20 cellular contexts compared by ENCODE assay signal in the genomic region with DNA sequence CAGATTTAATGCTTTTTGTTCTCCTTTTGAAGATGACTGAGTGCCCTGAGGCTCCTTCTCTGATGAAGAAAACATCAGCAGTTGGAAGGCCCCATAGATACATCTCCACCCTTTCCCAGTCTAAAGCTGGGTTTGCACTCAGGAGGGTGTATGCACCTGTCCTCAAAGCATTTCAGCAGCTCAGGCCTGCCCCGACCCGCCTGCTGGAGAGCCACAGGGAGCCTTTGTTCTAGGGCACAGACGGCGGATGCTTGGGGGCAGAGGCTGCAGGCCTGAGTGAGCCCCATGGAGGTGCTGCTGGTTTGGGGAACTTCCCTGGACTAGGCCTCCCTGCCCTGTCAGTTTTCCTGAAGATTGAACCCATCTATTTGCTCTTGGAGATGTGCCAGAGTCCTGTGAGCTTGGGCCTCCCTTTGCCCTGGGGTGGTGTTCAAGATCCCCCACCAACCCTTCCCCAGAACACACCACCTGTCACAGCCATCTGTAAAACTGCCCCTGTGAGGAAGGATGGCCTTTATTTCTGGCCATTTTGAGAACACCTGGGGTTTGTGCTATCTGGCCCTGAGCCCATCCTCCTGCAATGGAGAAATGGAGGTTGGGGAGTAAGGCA.
DNase-seq lines count a peak whose midpoint lies in the region; ATAC-seq and TF ChIP-seq lines count a peak whose summit lies in the region.
"Had no signal": no experiment of that assay in that cellular context is flagged by ENCODE, and none has a peak within 500 bp of the region (broad histone marks: within the 10 kb centered on the region; RNA-seq: fewer than 3 reads in every experiment).

No MANE protein-coding gene starts in this region.

- H3F3A ChIP-seq in neural progenitor cell (ENCODE audit: low read depth): peaks cover 21% of the 10 kb centered on the region

- peak overlapping the region; percentile 42 for H3K4me2 ChIP-seq in neural progenitor cell

- H3K9ac ChIP-seq in NT2/D1 (ENCODE audit: insufficient read length, low read depth) (no peak overlapping the region), neural progenitor cell (no peak overlapping the region)
- H3K9ac ChIP-seq: parathyroid adenoma had no signal

- peaks cover 2% of the 10 kb centered on the region for H3K27me3 Mint-ChIP-seq in neural progenitor cell (ENCODE audit: insufficient read depth, low read depth)
- no peaks in the 10 kb centered on the region for H3K27me3 Mint-ChIP-seq in stimulated activated memory B cell treated with anti-CD40 and anti-IgM and Interleukin-4, amounts not matched to agents 10 μg/mL and 1 μg/mL and 100 μg/mL, for 72 hours
- H3K27me3 Mint-ChIP-seq: central memory CD8-positive, alpha-beta T cell; stimulated activated naive CD8-positive, alpha-beta T cell treated with anti-CD3 and anti-CD28 coated beads, Interleukin-15, Interleukin-2, amounts not matched to agents 100 ng/mL and 50 ng/mL, for 24 hours had no signal

- no peak overlapping the region for H2AFZ ChIP-seq in neural progenitor cell (replicated peaks)
- H2AFZ ChIP-seq: parathyroid adenoma had no signal

- H3K27me3 ChIP-seq in NT2/D1 (ENCODE audit: insufficient read depth, insufficient read length) (no peaks in the 10 kb centered on the region), neural progenitor cell (no peaks in the 10 kb centered on the region)
- H3K27me3 ChIP-seq: upper lobe of right lung had no signal

- H4K20me1 ChIP-seq in neural progenitor cell (ENCODE audit: low read depth): peaks cover 14% of the 10 kb centered on the region

- DNase-seq in DMS53 (lab: John Stamatoyannopoulos, UW): peak; percentile 12
- DNase-seq in DMS53 treated with DMSO at 0.1 percent for 48 hours (lab: John Stamatoyannopoulos, UW; ENCODE audit: unreplicated experiment): no peak
- DNase-seq in NCI-H2107 treated with DMSO at 0.1 percent for 48 hours (lab: John Stamatoyannopoulos, UW; ENCODE audit: unreplicated experiment): peak; percentile 80
- DNase-seq in NT2/D1 (ENCODE audit: low read depth, low spot score): peak; percentile 9
- DNase-seq in neural progenitor cell (ENCODE audit: low spot score): peak; percentile 57
- no peak for DNase-seq in pons (ENCODE audit: low spot score)
- DNase-seq: 8988T; activated CD8-positive, alpha-beta memory T cell treated with anti-CD3 and anti-CD28 coated beads, Interleukin-2, amount 10 ng/mL, durations not matched to agents 7 days and 5 days; activated effector memory CD4-positive, alpha-beta T cell treated with Interleukin-2 at 50 U/mL for 16 hours; amniotic stem cell; foreskin melanocyte; left ventricle myocardium inferior; PC-3; T-helper 9 cell; upper lobe of right lung had no signal

- no peak for TF ChIP-seq CTCF in neural progenitor cell (IDR thresholded peaks at IDR 0.05)

- no peak overlapping the region for H3K27ac ChIP-seq in neural progenitor cell
- H3K27ac ChIP-seq: left ventricle myocardium inferior, parathyroid adenoma, upper lobe of right lung had no signal

- H3K27ac Mint-ChIP-seq in neural progenitor cell: no peak overlapping the region
- H3K27ac Mint-ChIP-seq in stimulated activated memory B cell treated with anti-CD40 and anti-IgM and Interleukin-4, amounts not matched to agents 10 μg/mL and 1 μg/mL and 100 μg/mL, for 72 hours: no peak overlapping the region
- H3K27ac Mint-ChIP-seq: activated CD8-positive, alpha-beta memory T cell treated with anti-CD3 and anti-CD28 coated beads, Interleukin-2, amount 10 ng/mL, durations not matched to agents 7 days and 5 days; stimulated activated naive CD8-positive, alpha-beta T cell treated with anti-CD3 and anti-CD28 coated beads, Interleukin-15, Interleukin-2, amounts not matched to agents 100 ng/mL and 50 ng/mL, for 24 hours had no signal

- H3K4me1 Mint-ChIP-seq in neural progenitor cell: peaks cover 27% of the 10 kb centered on the region
- no peaks in the 10 kb centered on the region for H3K4me1 Mint-ChIP-seq in stimulated activated memory B cell treated with anti-CD40 and anti-IgM and Interleukin-4, amounts not matched to agents 10 μg/mL and 1 μg/mL and 100 μg/mL, for 72 hours
- H3K4me1 Mint-ChIP-seq: activated CD8-positive, alpha-beta memory T cell treated with anti-CD3 and anti-CD28 coated beads, Interleukin-2, amount 10 ng/mL, durations not matched to agents 7 days and 5 days; central memory CD8-positive, alpha-beta T cell had no signal

- H3K4me1 ChIP-seq in NT2/D1 (ENCODE audit: insufficient read depth, insufficient read length): peaks cover 11% of the 10 kb centered on the region
- H3K4me1 ChIP-seq in neural progenitor cell: peaks cover 31% of the 10 kb centered on the region
- H3K4me1 ChIP-seq: parathyroid adenoma, upper lobe of right lung had no signal

- no peaks in the 10 kb centered on the region for H3K9me3 ChIP-seq in NT2/D1 (ENCODE audit: insufficient read depth, low read length)
- H3K9me3 ChIP-seq in neural progenitor cell (ENCODE audit: low read depth): no peaks in the 10 kb centered on the region
- H3K9me3 ChIP-seq: left ventricle myocardium inferior, upper lobe of right lung had no signal

- H3K4me3 ChIP-seq in NT2/D1 (ENCODE audit: insufficient read length, low read depth): no peak overlapping the region
- no peak overlapping the region for H3K4me3 ChIP-seq in neural progenitor cell
- H3K4me3 ChIP-seq: left ventricle myocardium inferior, upper lobe of right lung had no signal

- no peak for ATAC-seq in HG03159 (IDR thresholded peaks at IDR 0.05; ENCODE audit: unreplicated experiment)
- ATAC-seq in stimulated activated memory B cell treated with anti-CD40 and anti-IgM and Interleukin-4, amounts not matched to agents 10 μg/mL and 1 μg/mL and 100 μg/mL, for 72 hours: no peak
- ATAC-seq: activated CD8-positive, alpha-beta memory T cell treated with anti-CD3 and anti-CD28 coated beads, Interleukin-2, amount 10 ng/mL, durations not matched to agents 7 days and 5 days; PC-3; upper lobe of right lung had no signal

- no peaks in the 10 kb centered on the region for H3K79me2 ChIP-seq in neural progenitor cell (ENCODE audit: low read depth)
- H3K79me2 ChIP-seq: parathyroid adenoma had no signal

- H3K36me3 ChIP-seq in NT2/D1 (ENCODE audit: insufficient read depth, insufficient read length, low read length) (no peaks in the 10 kb centered on the region), neural progenitor cell (no peaks in the 10 kb centered on the region)
- H3K36me3 ChIP-seq: left ventricle myocardium inferior, upper lobe of right lung had no signal

- no peak overlapping the region for H3K4me3 Mint-ChIP-seq in neural progenitor cell
- H3K4me3 Mint-ChIP-seq in stimulated activated memory B cell treated with anti-CD40 and anti-IgM and Interleukin-4, amounts not matched to agents 10 μg/mL and 1 μg/mL and 100 μg/mL, for 72 hours: no peak overlapping the region
- H3K4me3 Mint-ChIP-seq: activated CD8-positive, alpha-beta memory T cell treated with anti-CD3 and anti-CD28 coated beads, Interleukin-2, amount 10 ng/mL, durations not matched to agents 7 days and 5 days; central memory CD8-positive, alpha-beta T cell; stimulated activated naive CD8-positive, alpha-beta T cell treated with anti-CD3 and anti-CD28 coated beads, Interleukin-15, Interleukin-2, amounts not matched to agents 100 ng/mL and 50 ng/mL, for 24 hours had no signal

- peaks cover 4% of the 10 kb centered on the region for H3K36me3 Mint-ChIP-seq in neural progenitor cell
- no peaks in the 10 kb centered on the region for H3K36me3 Mint-ChIP-seq in stimulated activated memory B cell treated with anti-CD40 and anti-IgM and Interleukin-4, amounts not matched to agents 10 μg/mL and 1 μg/mL and 100 μg/mL, for 72 hours
- H3K36me3 Mint-ChIP-seq: activated CD8-positive, alpha-beta memory T cell treated with anti-CD3 and anti-CD28 coated beads, Interleukin-2, amount 10 ng/mL, durations not matched to agents 7 days and 5 days had no signal

- no peaks in the 10 kb centered on the region for H3K9me3 Mint-ChIP-seq in neural progenitor cell
- H3K9me3 Mint-ChIP-seq in stimulated activated memory B cell treated with anti-CD40 and anti-IgM and Interleukin-4, amounts not matched to agents 10 μg/mL and 1 μg/mL and 100 μg/mL, for 72 hours: no peaks in the 10 kb centered on the region
- H3K9me3 Mint-ChIP-seq: central memory CD8-positive, alpha-beta T cell; stimulated activated naive CD8-positive, alpha-beta T cell treated with anti-CD3 and anti-CD28 coated beads, Interleukin-15, Interleukin-2, amounts not matched to agents 100 ng/mL and 50 ng/mL, for 24 hours had no signal

Comparison
In these comparisons a context has a peak if more than half of its experiments do, and no peak if none do; other contexts are left out.
1. DNase-seq: peak in DMS53 (single experiment), NCI-H2107 treated with DMSO at 0.1 percent for 48 hours (single experiment), NT2/D1 (single experiment) and neural progenitor cell (single experiment); none in DMS53 treated with DMSO at 0.1 percent for 48 hours (single experiment) and pons (single experiment).